ENCODE assay signal across 8 cellular contexts in the genomic region with DNA sequence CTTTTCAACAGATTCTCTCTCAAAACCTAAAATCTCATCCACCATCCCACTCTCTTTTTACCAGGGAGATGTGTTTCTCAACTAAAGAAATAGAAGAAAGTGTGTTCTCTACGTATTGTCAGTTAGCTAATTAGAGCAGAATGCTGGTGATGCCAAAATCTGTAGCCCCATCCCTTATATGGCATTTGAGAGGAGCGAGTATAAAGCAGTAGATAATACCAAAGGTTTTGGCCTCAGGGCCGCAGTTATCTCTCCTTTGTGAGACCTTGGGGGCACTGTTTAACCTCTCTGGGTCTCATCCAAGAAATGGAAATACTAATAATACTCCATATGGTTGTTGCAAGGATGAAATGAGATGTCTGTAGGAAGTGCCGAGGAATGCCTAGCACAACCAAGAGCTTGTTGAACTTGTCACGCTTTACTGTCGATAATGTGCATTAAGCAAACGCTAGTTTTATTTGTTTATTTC.
A peak's percentile ranks its signal among the peaks of the same experiment; 100 is the strongest.
DNase-seq lines count a peak whose midpoint lies in the region; ATAC-seq lines count a peak whose summit lies in the region.

No MANE protein-coding gene starts in this region.

- peaks cover 26% of the 10 kb centered on the region for H3K36me3 Mint-ChIP-seq in activated naive CD4-positive, alpha-beta T cell treated with anti-CD3 and anti-CD28 coated beads, Interleukin-2, amount 10 ng/mL, durations not matched to agents 7 days and 5 days
- H3K36me3 Mint-ChIP-seq in activated naive CD8-positive, alpha-beta T cell = peaks cover 11% of the 10 kb centered on the region
- H3K36me3 Mint-ChIP-seq in stimulated activated naive B cell treated with anti-CD40 and anti-IgM and Interleukin-4, amounts not matched to agents 10 μg/mL and 1 μg/mL and 100 μg/mL, for 72 hours = peaks cover 7 to 13% of the 10 kb centered on the region in 2 donors

- DNase-seq in activated naive CD4-positive, alpha-beta T cell treated with anti-CD3 and anti-CD28 coated beads, Interleukin-2, amount 10 ng/mL, durations not matched to agents 7 days and 5 days = peak; percentile 26
- no peak for DNase-seq in activated naive CD4-positive, alpha-beta T cell (lab: John Stamatoyannopoulos, UW)
- no peak for DNase-seq in stimulated activated naive B cell treated with anti-CD40 and anti-IgM and Interleukin-4, amounts not matched to agents 10 μg/mL and 1 μg/mL and 100 μg/mL, for 72 hours
- DNase-seq in medulla oblongata (ENCODE audit: extremely low spot score) (no peak), putamen (ENCODE audit: low spot score) (no peak)

- peaks cover 43% of the 10 kb centered on the region for H3K4me1 Mint-ChIP-seq in activated naive CD4-positive, alpha-beta T cell treated with anti-CD3 and anti-CD28 coated beads, Interleukin-2, amount 10 ng/mL, durations not matched to agents 7 days and 5 days
- H3K4me1 Mint-ChIP-seq in activated naive CD8-positive, alpha-beta T cell (ENCODE audit: low read depth) = peaks cover 45% of the 10 kb centered on the region
- H3K4me1 Mint-ChIP-seq in stimulated activated naive B cell treated with anti-CD40 and anti-IgM and Interleukin-4, amounts not matched to agents 10 μg/mL and 1 μg/mL and 100 μg/mL, for 72 hours = peaks cover 12 to 21% of the 10 kb centered on the region in 2 donors

- no peaks in the 10 kb centered on the region for H3K4me1 ChIP-seq in iPS-15b (ENCODE audit: control insufficient read depth, insufficient read depth, low read length)

- H3K4me3 Mint-ChIP-seq in activated naive CD4-positive, alpha-beta T cell treated with anti-CD3 and anti-CD28 coated beads, Interleukin-2, amount 10 ng/mL, durations not matched to agents 7 days and 5 days = peak overlapping the region; percentile 96
- peak overlapping the region; percentile 100 for H3K4me3 Mint-ChIP-seq in activated naive CD8-positive, alpha-beta T cell
- H3K4me3 Mint-ChIP-seq in stimulated activated naive B cell treated with anti-CD40 and anti-IgM and Interleukin-4, amounts not matched to agents 10 μg/mL and 1 μg/mL and 100 μg/mL, for 72 hours = peak overlapping the region; percentile 94 to 98

- CTCF ChIA-PET in activated naive CD4-positive, alpha-beta T cell treated with anti-CD3 and anti-CD28 coated beads, Interleukin-2, amount 10 ng/mL, durations not matched to agents 7 days and 5 days (lab: Charles Lee) = interaction anchor here (3.7 to 3.9 kb wide), 2 partner anchors 10 to 16 kb away, joined by 14 to 24 read pairs; no protein-coding TSS in a partner anchor

- no peaks in the 10 kb centered on the region for H3K27me3 ChIP-seq in iPS-15b (ENCODE audit: control insufficient read depth, insufficient read depth, low read length)

- peak overlapping the region; percentile 98 for H3K27ac Mint-ChIP-seq in activated naive CD4-positive, alpha-beta T cell treated with anti-CD3 and anti-CD28 coated beads, Interleukin-2, amount 10 ng/mL, durations not matched to agents 7 days and 5 days
- peak overlapping the region; percentile 100 for H3K27ac Mint-ChIP-seq in activated naive CD8-positive, alpha-beta T cell
- peak overlapping the region; percentile 99 for H3K27ac Mint-ChIP-seq in stimulated activated naive B cell treated with anti-CD40 and anti-IgM and Interleukin-4, amounts not matched to agents 10 μg/mL and 1 μg/mL and 100 μg/mL, for 72 hours

- H3K4me3 ChIP-seq in iPS-15b (ENCODE audit: low read depth, low read length) = peak overlapping the region; percentile 95

- no peaks in the 10 kb centered on the region for H3K36me3 ChIP-seq in iPS-15b (ENCODE audit: control insufficient read depth, insufficient read depth, low read length)

- H3K9me3 Mint-ChIP-seq in activated naive CD4-positive, alpha-beta T cell treated with anti-CD3 and anti-CD28 coated beads, Interleukin-2, amount 10 ng/mL, durations not matched to agents 7 days and 5 days = peaks cover 2% of the 10 kb centered on the region
- H3K9me3 Mint-ChIP-seq in activated naive CD8-positive, alpha-beta T cell (ENCODE audit: low read depth) = no peaks in the 10 kb centered on the region
- H3K9me3 Mint-ChIP-seq in stimulated activated naive B cell treated with anti-CD40 and anti-IgM and Interleukin-4, amounts not matched to agents 10 μg/mL and 1 μg/mL and 100 μg/mL, for 72 hours = no peaks in the 10 kb centered on the region

- H3K27me3 Mint-ChIP-seq in activated naive CD4-positive, alpha-beta T cell treated with anti-CD3 and anti-CD28 coated beads, Interleukin-2, amount 10 ng/mL, durations not matched to agents 7 days and 5 days = peaks cover 5% of the 10 kb centered on the region
- no peaks in the 10 kb centered on the region for H3K27me3 Mint-ChIP-seq in activated naive CD8-positive, alpha-beta T cell
- no peaks in the 10 kb centered on the region for H3K27me3 Mint-ChIP-seq in stimulated activated naive B cell treated with anti-CD40 and anti-IgM and Interleukin-4, amounts not matched to agents 10 μg/mL and 1 μg/mL and 100 μg/mL, for 72 hours

- peak; percentile 4 for ATAC-seq in HG03354 (IDR thresholded peaks at IDR 0.05; ENCODE audit: poor library complexity, severe bottlenecking, unreplicated experiment)
- ATAC-seq in stimulated activated naive B cell treated with anti-CD40 and anti-IgM and Interleukin-4, amounts not matched to agents 10 μg/mL and 1 μg/mL and 100 μg/mL, for 72 hours (replicated peaks) = peak in 1 of 2 donors; percentile 6

- H3K9ac ChIP-seq in iPS-15b (ENCODE audit: low read depth, low read length) = no peak overlapping the region

- no peaks in the 10 kb centered on the region for H3K9me3 ChIP-seq in iPS-15b (ENCODE audit: control insufficient read depth, insufficient read depth, low read length)
